Comparison of ENCODE assay signal across 17 cellular contexts in the genomic region with DNA sequence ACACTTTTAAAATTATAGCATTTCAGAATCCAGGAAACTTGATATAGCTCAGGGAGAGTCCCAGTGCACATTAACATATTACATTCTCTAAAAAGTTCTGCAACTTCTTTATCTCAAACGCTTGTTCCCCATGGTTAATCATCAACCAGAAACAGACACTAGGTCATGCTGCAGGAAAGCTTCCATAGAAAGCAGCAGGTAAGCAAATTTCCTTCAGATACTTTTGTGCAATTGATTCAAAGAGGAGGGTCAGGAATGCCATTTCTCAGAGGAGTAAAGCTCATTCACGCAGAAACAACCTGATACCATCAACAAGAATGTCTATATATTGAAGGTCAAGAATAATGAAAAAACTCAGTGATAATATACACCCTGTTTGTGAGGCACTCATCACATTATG.
DNase-seq lines count a peak whose midpoint lies in the region; ATAC-seq and TF ChIP-seq lines count a peak whose summit lies in the region.
"Had no signal": no experiment of that assay in that cellular context is flagged by ENCODE, and none has a peak within 500 bp of the region (broad histone marks: within the 10 kb centered on the region; RNA-seq: fewer than 3 reads in every experiment).

No MANE protein-coding gene starts in this region.

- H3K79me2 ChIP-seq in parathyroid adenoma, result no peaks in the 10 kb centered on the region

- H3K4me1 ChIP-seq in endocrine pancreas (ENCODE audit: control insufficient read depth, insufficient read depth, low read length) (no peaks in the 10 kb centered on the region), parathyroid adenoma (peaks cover 22% of the 10 kb centered on the region)

- H2AFZ ChIP-seq in parathyroid adenoma, result no peak overlapping the region

- ATAC-seq in GM21576 (IDR thresholded peaks at IDR 0.05; ENCODE audit: unreplicated experiment) (no peak), GM19452 (IDR thresholded peaks at IDR 0.05; ENCODE audit: unreplicated experiment) (no peak)

- peak overlapping the region; percentile 8 for H3K27ac ChIP-seq in parathyroid adenoma
- H3K27ac ChIP-seq: HL-60, thyroid gland had no signal

- no peak overlapping the region for H3K4me2 ChIP-seq in parathyroid adenoma (ENCODE audit: low read length)

- no peak for DNase-seq in GM12865 (ENCODE audit: low read depth)
- peak; percentile 24 for DNase-seq in HuH-7 (ENCODE audit: low spot score)
- DNase-seq in NCI-H524 treated with DMSO at 0.1 percent for 48 hours (lab: John Stamatoyannopoulos, UW), result no peak
- no peak for DNase-seq in NCI-H446 treated with DMSO at 0.1 percent for 48 hours (lab: John Stamatoyannopoulos, UW)
- DNase-seq: activated CD4-positive, alpha-beta T cell treated with anti-CD3 and anti-CD28 coated beads for 1 hour; amniotic stem cell; glutamatergic neuron; naive thymus-derived CD4-positive, alpha-beta T cell; NCI-H1694; retina; RPMI8226; thyroid gland had no signal

- H3K4me3 ChIP-seq in GM12865 (ENCODE audit: low read depth, low read length), result peak overlapping the region; percentile 17
- peak overlapping the region; percentile 45 for H3K4me3 ChIP-seq in endocrine pancreas (ENCODE audit: control insufficient read depth, insufficient read depth, low read length)
- H3K4me3 ChIP-seq in parathyroid adenoma (ENCODE audit: low read depth, low read length), result no peak overlapping the region
- H3K4me3 ChIP-seq: thyroid gland had no signal

- H3K27me3 ChIP-seq in endocrine pancreas (ENCODE audit: control insufficient read depth, insufficient read depth, low read length) (no peaks in the 10 kb centered on the region), parathyroid adenoma (ENCODE audit: control insufficient read depth, insufficient read depth, low read length) (no peaks in the 10 kb centered on the region)
- H3K27me3 ChIP-seq: thyroid gland had no signal

- H3K9ac ChIP-seq in endocrine pancreas (ENCODE audit: control insufficient read depth, insufficient read depth, low read length) (no peak overlapping the region), parathyroid adenoma (no peak overlapping the region)

- TF ChIP-seq CTCF in GM12865 (IDR thresholded peaks at IDR 0.05; ENCODE audit: insufficient read depth, low read depth, low read length, missing control alignments) (no peak), parathyroid adenoma (IDR thresholded peaks at IDR 0.05) (no peak)

- H3K36me3 ChIP-seq in endocrine pancreas (ENCODE audit: control insufficient read depth, insufficient read depth, low read length) (no peaks in the 10 kb centered on the region), parathyroid adenoma (ENCODE audit: control insufficient read depth, insufficient read depth, low read length) (no peaks in the 10 kb centered on the region)
- H3K36me3 ChIP-seq: thyroid gland had no signal

- H3K9me3 ChIP-seq in endocrine pancreas (ENCODE audit: control insufficient read depth, low read length), result no peaks in the 10 kb centered on the region
- no peaks in the 10 kb centered on the region for H3K9me3 ChIP-seq in parathyroid adenoma (ENCODE audit: control insufficient read depth, low read length)
- H3K9me3 ChIP-seq: thyroid gland had no signal
